17 cellular contexts compared by ENCODE assay signal in genomic region chr2:140988597-140988996, GRCh38.
"Had no signal": no experiment of that assay in that cellular context is flagged by ENCODE, and none has a peak within 500 bp of the region (broad histone marks: within the 10 kb centered on the region; RNA-seq: fewer than 3 reads in every experiment).

No MANE protein-coding gene starts in this region.

- H3K27ac ChIP-seq: right atrium auricular region had no signal

- H3K36me3 Mint-ChIP-seq: activated naive CD8-positive, alpha-beta T cell treated with anti-CD3 and anti-CD28 coated beads, Interleukin-2, amount 10 ng/mL, durations not matched to agents 7 days and 5 days had no signal

- H3K27ac Mint-ChIP-seq: activated naive CD8-positive, alpha-beta T cell treated with anti-CD3 and anti-CD28 coated beads, Interleukin-2, amount 10 ng/mL, durations not matched to agents 7 days and 5 days; dendritic cell treated with granulocyte-macrophage colony-stimulating factor and Interleukin-4, amounts not matched to agents 40 ng/mL and 50 ng/mL, for 4 days; effector memory CD8-positive, alpha-beta T cell; progenitor cell of endocrine pancreas had no signal

- H3K4me1 Mint-ChIP-seq: activated naive CD8-positive, alpha-beta T cell treated with anti-CD3 and anti-CD28 coated beads, Interleukin-2, amount 10 ng/mL, durations not matched to agents 7 days and 5 days; nephron had no signal

- H3K4me1 ChIP-seq: right atrium auricular region had no signal

- DNase-seq: activated CD4-positive, alpha-beta T cell treated with anti-CD3 and anti-CD28 coated beads, Interleukin-2, amount 50 U/mL, for 1 hour; activated naive CD4-positive, alpha-beta T cell; activated naive CD8-positive, alpha-beta T cell treated with anti-CD3 and anti-CD28 coated beads, Interleukin-2, amount 10 ng/mL, durations not matched to agents 7 days and 5 days; activated T-cell treated with anti-CD3 and anti-CD28 coated beads for 4 hours; effector memory CD8-positive, alpha-beta T cell; head of caudate nucleus; nucleus accumbens; small intestine; stimulated activated CD4-positive, alpha-beta T cell treated with anti-CD3 and anti-CD28 coated beads, Interleukin-4, amount 100 ng/mL, for 24 hours; stimulated activated naive CD4-positive, alpha-beta T cell treated with Interleukin-2 at 50 U/mL for 16 hours; T-helper 2 cell; trophoblast cell had no signal

- FAIRE-seq: frontal cortex, small intestine had no signal

- H3K4me3 ChIP-seq: right atrium auricular region had no signal

- H3K27me3 Mint-ChIP-seq: activated naive CD8-positive, alpha-beta T cell treated with anti-CD3 and anti-CD28 coated beads, Interleukin-2, amount 10 ng/mL, durations not matched to agents 7 days and 5 days; dendritic cell treated with granulocyte-macrophage colony-stimulating factor and Interleukin-4, amounts not matched to agents 40 ng/mL and 50 ng/mL, for 4 days; effector memory CD8-positive, alpha-beta T cell; progenitor cell of endocrine pancreas had no signal

- H3K9me3 Mint-ChIP-seq: activated naive CD8-positive, alpha-beta T cell treated with anti-CD3 and anti-CD28 coated beads, Interleukin-2, amount 10 ng/mL, durations not matched to agents 7 days and 5 days; nephron had no signal

- H3K36me3 ChIP-seq: right atrium auricular region had no signal

- ATAC-seq: effector memory CD8-positive, alpha-beta T cell had no signal

- H3K27me3 ChIP-seq: right atrium auricular region had no signal

- H3K9me3 ChIP-seq: right atrium auricular region had no signal

- H3K4me3 Mint-ChIP-seq: activated naive CD8-positive, alpha-beta T cell treated with anti-CD3 and anti-CD28 coated beads, Interleukin-2, amount 10 ng/mL, durations not matched to agents 7 days and 5 days; dendritic cell treated with granulocyte-macrophage colony-stimulating factor and Interleukin-4, amounts not matched to agents 40 ng/mL and 50 ng/mL, for 4 days; effector memory CD8-positive, alpha-beta T cell; nephron had no signal
